Comparison of ENCODE assay signal across 8 cellular contexts in the genomic region with DNA sequence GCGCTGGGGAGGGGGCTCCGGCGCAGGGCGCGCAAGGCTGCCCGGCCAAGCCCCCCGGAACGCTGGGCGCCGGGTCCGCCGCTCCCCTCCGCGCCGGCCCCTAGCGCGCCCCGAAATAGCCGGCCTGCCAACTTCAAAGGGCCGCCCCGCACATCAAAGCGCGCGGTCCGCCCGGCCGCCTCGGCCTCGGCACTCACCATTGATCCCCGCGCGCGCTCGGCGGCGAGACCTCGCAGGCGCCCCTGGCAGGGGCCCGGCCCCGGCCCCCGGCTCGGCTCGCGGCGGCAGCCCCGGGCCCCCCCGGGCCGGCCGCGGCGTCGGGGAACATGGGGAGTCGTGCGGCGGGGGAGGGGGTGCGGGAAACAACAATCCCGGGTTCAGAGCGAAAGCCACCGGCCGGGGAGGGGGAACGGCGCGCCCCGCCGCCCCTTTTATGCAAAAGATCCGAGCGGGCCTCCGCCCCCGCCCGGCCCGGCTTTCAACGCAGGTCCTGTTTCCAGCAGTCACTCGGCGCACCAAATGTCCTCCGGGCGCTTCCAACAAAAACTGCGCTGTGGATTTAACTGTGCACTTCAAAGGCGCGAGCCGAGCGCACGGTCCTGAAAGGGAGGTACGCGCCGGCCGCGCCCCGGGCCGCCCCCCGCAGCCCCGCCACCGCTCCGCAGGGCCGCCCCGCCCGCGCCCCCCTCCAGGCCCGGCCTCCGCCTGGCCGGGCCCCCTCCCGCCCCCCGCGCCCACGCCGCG. TPM values are rescaled to one million over a fixed set of nuclear protein-coding genes. Genes with fewer than 3 reads are reported as not detected.
DNase-seq lines count a peak whose midpoint lies in the region.

No MANE protein-coding gene starts in this region.

- DNase-seq in NCI-H187 (lab: John Stamatoyannopoulos, UW) (peak; percentile 44 to 47), NCI-H187 treated with DMSO at 0.1 percent for 48 hours (lab: John Stamatoyannopoulos, UW) (no peak), HPDE6-E6E7 (ENCODE audit: extremely low spot score) (peak; percentile 44), OCI-M1 (lab: John Stamatoyannopoulos, UW) (peak; percentile 72), fibroblast of gingiva (ENCODE audit: low read depth) (peak; percentile 88), myocyte (ENCODE audit: low read depth) (peak; percentile 89)
- peak; percentile 58 to 62 for DNase-seq in activated T-helper 1 cell treated with anti-CD3 and anti-CD28 coated beads, Interleukin-2, amount 50 U/mL, for 16 hours (ENCODE audit: low read depth in 1 of 2, low spot score in 1 of 2)
- DNase-seq in stimulated activated CD8-positive, alpha-beta memory T cell treated with anti-CD3 and anti-CD28 coated beads, Interleukin-7, amount 100 ng/mL, for 1 hour (ENCODE audit: low read depth in 2 of 2): peak; percentile 30 to 37

RNA-seq across cellular contexts. Expression of a gene that starts 0.6 kb away (rescaled TPM):
- total RNA-seq in myocyte: 5.1 and 22.4 TPM in 2 replicates
- 3.5 TPM for polyA plus RNA-seq in myocyte (2012)
